38 cellular contexts compared by ENCODE assay signal in the genomic region with DNA sequence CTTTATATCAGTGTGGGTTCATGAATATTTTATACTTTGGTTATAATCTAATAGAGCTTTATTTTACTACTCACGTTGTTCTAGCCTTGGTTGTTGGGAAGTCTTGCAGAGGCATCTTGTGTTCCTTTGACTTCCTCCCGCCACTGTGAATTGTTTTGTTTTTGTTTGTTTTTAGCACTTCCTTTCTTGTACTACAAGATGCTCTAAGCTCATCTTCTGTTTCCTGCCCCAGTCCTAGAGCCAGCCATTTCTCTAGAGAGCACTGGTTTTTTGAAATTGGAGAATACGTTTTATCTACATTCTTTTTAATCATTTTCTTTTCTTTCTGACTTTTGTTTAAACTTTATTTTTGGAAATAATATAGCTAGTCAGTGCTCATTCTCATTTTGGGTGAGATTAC. TPM values are rescaled to one million over a fixed set of nuclear protein-coding genes. Genes with fewer than 3 reads are reported as not detected.
"Had no signal": no experiment of that assay in that cellular context is flagged by ENCODE, and none has a peak within 500 bp of the region (broad histone marks: within the 10 kb centered on the region; RNA-seq: fewer than 3 reads in every experiment).

No MANE protein-coding gene starts in this region.

- H3K4me3 Mint-ChIP-seq: activated CD4-positive, alpha-beta memory T cell treated with anti-CD3 and anti-CD28 coated beads, Interleukin-2, amount 10 ng/mL, durations not matched to agents 7 days and 5 days; activated CD8-positive, alpha-beta memory T cell treated with anti-CD3 and anti-CD28 coated beads, Interleukin-2, amount 10 ng/mL, durations not matched to agents 7 days and 5 days; activated naive CD8-positive, alpha-beta T cell treated with anti-CD3 and anti-CD28 coated beads, Interleukin-2, amount 10 ng/mL, durations not matched to agents 7 days and 5 days; activated T-cell treated with anti-CD3 and anti-CD28 coated beads, Interleukin-2, amount 50 U/mL, for 72 hours; activated T-helper 17 cell treated with anti-CD3 and anti-CD28 coated beads, Interleukin-2, amount 50 U/mL, for 72 hours; central memory CD8-positive, alpha-beta T cell; T-helper 1 cell treated with Interleukin-12 subunit alpha and Interleukin-12 subunit beta and Interleukin-4 antibody, amounts not matched to agents 30 μg/mL and 1 μg/mL, for 36 hours; T-helper 2 cell treated with Interferon-gamma antibody and Interleukin-4, amounts not matched to agents 5 μg/mL and 100 μg/mL, for 36 hours had no signal

- H3K36me3 Mint-ChIP-seq: activated CD8-positive, alpha-beta memory T cell treated with anti-CD3 and anti-CD28 coated beads, Interleukin-2, amount 10 ng/mL, durations not matched to agents 7 days and 5 days; activated naive CD8-positive, alpha-beta T cell treated with anti-CD3 and anti-CD28 coated beads, Interleukin-2, amount 10 ng/mL, durations not matched to agents 7 days and 5 days had no signal

- DNase-seq: activated CD4-positive, alpha-beta memory T cell treated with anti-CD3 and anti-CD28 coated beads, Interleukin-2, amount 10 ng/mL, durations not matched to agents 7 days and 5 days; activated CD4-positive, alpha-beta T cell treated with anti-CD3 and anti-CD28 coated beads for 1 hour; activated CD4-positive, alpha-beta T cell treated with anti-CD3 and anti-CD28 coated beads for 48 hours; activated CD4-positive, CD25-positive, alpha-beta regulatory T cell; activated CD8-positive, alpha-beta memory T cell treated with anti-CD3 and anti-CD28 coated beads for 24 hours; activated CD8-positive, alpha-beta memory T cell treated with anti-CD3 and anti-CD28 coated beads, Interleukin-2, amount 10 ng/mL, durations not matched to agents 7 days and 5 days; activated CD8-positive, alpha-beta memory T cell treated with anti-CD3 and anti-CD28 coated beads, Interleukin-2, amount 50 U/mL, for 48 hours; activated effector memory CD4-positive, alpha-beta T cell treated with anti-CD3 and anti-CD28 coated beads, Interleukin-2, amount 50 U/mL, for 16 hours; activated naive CD4-positive, alpha-beta T cell; activated naive CD4-positive, alpha-beta T cell treated with anti-CD3 and anti-CD28 coated beads, Interleukin-2, amount 50 U/mL, for 16 hours; activated naive CD8-positive, alpha-beta T cell treated with anti-CD3 and anti-CD28 coated beads, Interleukin-2, amount 10 ng/mL, durations not matched to agents 7 days and 5 days; activated T-cell treated with anti-CD3 and anti-CD28 coated beads, Interleukin-2, amount 50 U/mL, for 72 hours; amygdala; NCI-H1092 treated with DMSO at 0.1 percent for 48 hours; NCI-H1417; NCI-H146; NCI-H187; NCI-H2029 treated with DMSO at 0.1 percent for 48 hours; NCI-H2107; NCI-H2171; NCI-H446; NCI-H510A treated with DMSO at 0.1 percent for 48 hours; NCI-H69; NCI-H82; SHP77; SJCRH30; SK-N-SH had no signal

- H3K9me3 Mint-ChIP-seq: activated CD4-positive, alpha-beta memory T cell treated with anti-CD3 and anti-CD28 coated beads, Interleukin-2, amount 10 ng/mL, durations not matched to agents 7 days and 5 days; activated naive CD8-positive, alpha-beta T cell treated with anti-CD3 and anti-CD28 coated beads, Interleukin-2, amount 10 ng/mL, durations not matched to agents 7 days and 5 days; activated T-cell treated with anti-CD3 and anti-CD28 coated beads, Interleukin-2, amount 50 U/mL, for 72 hours; activated T-helper 17 cell treated with anti-CD3 and anti-CD28 coated beads, Interleukin-2, amount 50 U/mL, for 72 hours; central memory CD8-positive, alpha-beta T cell; T-helper 1 cell treated with Interleukin-12 subunit alpha and Interleukin-12 subunit beta and Interleukin-4 antibody, amounts not matched to agents 30 μg/mL and 1 μg/mL, for 36 hours; T-helper 2 cell treated with Interferon-gamma antibody and Interleukin-4, amounts not matched to agents 5 μg/mL and 100 μg/mL, for 36 hours had no signal

- FAIRE-seq: TTC549 had no signal

- H3K27ac Mint-ChIP-seq: activated CD4-positive, alpha-beta memory T cell treated with anti-CD3 and anti-CD28 coated beads, Interleukin-2, amount 10 ng/mL, durations not matched to agents 7 days and 5 days; activated CD8-positive, alpha-beta memory T cell treated with anti-CD3 and anti-CD28 coated beads, Interleukin-2, amount 10 ng/mL, durations not matched to agents 7 days and 5 days; activated naive CD8-positive, alpha-beta T cell treated with anti-CD3 and anti-CD28 coated beads, Interleukin-2, amount 10 ng/mL, durations not matched to agents 7 days and 5 days; activated T-cell treated with anti-CD3 and anti-CD28 coated beads, Interleukin-2, amount 50 U/mL, for 72 hours; activated T-helper 17 cell treated with anti-CD3 and anti-CD28 coated beads, Interleukin-2, amount 50 U/mL, for 72 hours; T-helper 1 cell treated with Interleukin-12 subunit alpha and Interleukin-12 subunit beta and Interleukin-4 antibody, amounts not matched to agents 30 μg/mL and 1 μg/mL, for 36 hours; T-helper 2 cell treated with Interferon-gamma antibody and Interleukin-4, amounts not matched to agents 5 μg/mL and 100 μg/mL, for 36 hours had no signal

- ATAC-seq: activated CD8-positive, alpha-beta memory T cell treated with anti-CD3 and anti-CD28 coated beads, Interleukin-2, amount 10 ng/mL, durations not matched to agents 7 days and 5 days; activated T-cell treated with anti-CD3 and anti-CD28 coated beads, Interleukin-2, amount 50 U/mL, for 72 hours; activated T-helper 17 cell treated with anti-CD3 and anti-CD28 coated beads, Interleukin-2, amount 50 U/mL, for 72 hours; Panc1 had no signal

- H3K4me1 Mint-ChIP-seq: activated CD4-positive, alpha-beta memory T cell treated with anti-CD3 and anti-CD28 coated beads, Interleukin-2, amount 10 ng/mL, durations not matched to agents 7 days and 5 days; activated naive CD8-positive, alpha-beta T cell treated with anti-CD3 and anti-CD28 coated beads, Interleukin-2, amount 10 ng/mL, durations not matched to agents 7 days and 5 days; activated T-helper 17 cell treated with anti-CD3 and anti-CD28 coated beads, Interleukin-2, amount 50 U/mL, for 72 hours; central memory CD8-positive, alpha-beta T cell had no signal

- H3K27ac ChIP-seq: ascending aorta, cardiac muscle cell, SJCRH30 had no signal

RNA-seq across cellular contexts. Expression of a gene that starts 57.5 kb away (rescaled TPM):
- total RNA-seq: activated CD4-positive, alpha-beta memory T cell treated with anti-CD3 and anti-CD28 coated beads, Interleukin-2, amount 10 ng/mL, durations not matched to agents 7 days and 5 days; activated CD8-positive, alpha-beta memory T cell treated with anti-CD3 and anti-CD28 coated beads, Interleukin-2, amount 10 ng/mL, durations not matched to agents 7 days and 5 days; activated naive CD8-positive, alpha-beta T cell treated with anti-CD3 and anti-CD28 coated beads, Interleukin-2, amount 10 ng/mL, durations not matched to agents 7 days and 5 days; activated T-cell treated with anti-CD3 and anti-CD28 coated beads, Interleukin-2, amount 50 U/mL, for 72 hours; activated T-helper 17 cell treated with anti-CD3 and anti-CD28 coated beads, Interleukin-2, amount 50 U/mL, for 72 hours; ascending aorta; cardiac muscle cell; M059J; RPMI7951; SJCRH30 had no signal
- polyA plus RNA-seq: adipose tissue, cardiac muscle cell, SK-N-SH had no signal
